Comparison of ENCODE assay signal across 22 cellular contexts in genomic region chr7:3245721-3246120, GRCh38. TPM values are rescaled to one million over a fixed set of nuclear protein-coding genes. Genes with fewer than 3 reads are reported as not detected.
DNase-seq lines count a peak whose midpoint lies in the region; ATAC-seq and TF ChIP-seq lines count a peak whose summit lies in the region.
"Had no signal": no experiment of that assay in that cellular context is flagged by ENCODE, and none has a peak within 500 bp of the region (broad histone marks: within the 10 kb centered on the region; RNA-seq: fewer than 3 reads in every experiment).

No MANE protein-coding gene starts in this region.

- ATAC-seq in thoracic aorta (ENCODE audit: insufficient number of reproducible peaks, low FRiP score, low read depth), result no peak
- ATAC-seq in activated T-cell treated with anti-CD3 and anti-CD28 coated beads, Interleukin-2, amount 50 U/mL, for 72 hours (replicated peaks in 1 of 2), result no peak
- no peak for ATAC-seq in HG03196 (IDR thresholded peaks at IDR 0.05; ENCODE audit: unreplicated experiment)
- ATAC-seq: GM12878 had no signal

- H3K27me3 ChIP-seq in AG04450 (ENCODE audit: control insufficient read depth, insufficient read depth, low read length) (no peaks in the 10 kb centered on the region), neural progenitor cell (no peaks in the 10 kb centered on the region), thoracic aorta (replicated peaks; ENCODE audit: insufficient read depth) (no peaks in the 10 kb centered on the region)

- H3K4me2 ChIP-seq in neural progenitor cell, result peak overlapping the region; percentile 28

- POLR2A ChIA-PET in AG04450 (lab: Yijun Ruan, JAX), result no interaction called here

- H3K79me2 ChIP-seq in neural progenitor cell (ENCODE audit: low read depth), result no peaks in the 10 kb centered on the region

- no peak overlapping the region for H3K9ac ChIP-seq in neural progenitor cell

- H3K4me3 Mint-ChIP-seq in brain, result no peak overlapping the region
- no peak overlapping the region for H3K4me3 Mint-ChIP-seq in neural progenitor cell
- no peak overlapping the region for H3K4me3 Mint-ChIP-seq in activated T-cell treated with anti-CD3 and anti-CD28 coated beads, Interleukin-2, amount 50 U/mL, for 72 hours

- H3K9me3 ChIP-seq in AG04450 (ENCODE audit: control insufficient read depth, insufficient read depth, low read length), result peaks cover 12% of the 10 kb centered on the region
- no peaks in the 10 kb centered on the region for H3K9me3 ChIP-seq in neural progenitor cell (ENCODE audit: low read depth)
- H3K9me3 ChIP-seq in thoracic aorta, result peaks cover 3% of the 10 kb centered on the region

- H3K4me1 ChIP-seq in neural progenitor cell (peaks cover 19% of the 10 kb centered on the region), thoracic aorta (ENCODE audit: control insufficient read depth in 1 of 2, low read depth in 2 of 2) (peaks cover 9 to 35% of the 10 kb centered on the region in 2 donors)

- H3K4me1 Mint-ChIP-seq in brain (peaks cover 25% of the 10 kb centered on the region), neural progenitor cell (peaks cover 47% of the 10 kb centered on the region)
- peaks cover under 1% of the 10 kb centered on the region for H3K4me1 Mint-ChIP-seq in activated T-cell treated with anti-CD3 and anti-CD28 coated beads, Interleukin-2, amount 50 U/mL, for 72 hours (ENCODE audit: low read depth)

- H3K36me3 ChIP-seq in neural progenitor cell (no peaks in the 10 kb centered on the region), thoracic aorta (no peaks in the 10 kb centered on the region)

- H3K9me3 Mint-ChIP-seq in brain (peaks cover 12 to 22% (median 15%) of the 10 kb centered on the region in 5 experiments), neural progenitor cell (peaks cover 18% of the 10 kb centered on the region)
- H3K9me3 Mint-ChIP-seq in activated T-cell treated with anti-CD3 and anti-CD28 coated beads, Interleukin-2, amount 50 U/mL, for 72 hours, result peaks cover 0 to 8% of the 10 kb centered on the region in 2 donors

- H3K27ac Mint-ChIP-seq in brain (peak overlapping the region in 4 of 5 experiments; percentile 38 to 75 (median 53)), neural progenitor cell (peak overlapping the region; percentile 5)
- H3K27ac Mint-ChIP-seq in activated T-cell treated with anti-CD3 and anti-CD28 coated beads, Interleukin-2, amount 50 U/mL, for 72 hours, result no peak overlapping the region

- no peak overlapping the region for H2AFZ ChIP-seq in neural progenitor cell (replicated peaks)

- DNase-seq in AG04450 (ENCODE audit: low read depth, low spot score) (no peak), neural progenitor cell (ENCODE audit: low spot score) (no peak), thoracic aorta (ENCODE audit: low spot score) (no peak)
- DNase-seq in activated T-cell treated with anti-CD3 and anti-CD28 coated beads, Interleukin-2, amount 50 U/mL, for 72 hours, result no peak
- DNase-seq in effector CD4-positive, alpha-beta T cell, result no peak
- DNase-seq in activated CD4-positive, alpha-beta T cell treated with anti-CD3 and anti-CD28 coated beads for 1 hour, result no peak
- DNase-seq: 8988T, ACHN, DMS53, HCEC 1CT, NCI-H1092, NCI-H1417 treated with DMSO at 0.1 percent for 48 hours, NCI-H1694 treated with DMSO at 0.1 percent for 48 hours, NCI-H2081, NCI-H2227 treated with DMSO at 0.1 percent for 48 hours, NCI-H526 treated with DMSO at 0.1 percent for 48 hours, SHP77 had no signal

- TF ChIP-seq CTCF in AG04450 (IDR thresholded peaks at IDR 0.05; ENCODE audit: low read depth, low read length) (no peak), brain (conservative IDR thresholded peaks at IDR 0.05) (no peak), neural progenitor cell (IDR thresholded peaks at IDR 0.05) (no peak), thoracic aorta (IDR thresholded peaks at IDR 0.05) (no peak)

- CTCF ChIA-PET in AG04450 (lab: Charles Lee), result interaction anchor here (1.6 kb wide), 1 partner anchor 45 kb away, joined by 4 read pairs; no protein-coding TSS in a partner anchor

- H4K20me1 ChIP-seq in neural progenitor cell (ENCODE audit: low read depth), result no peaks in the 10 kb centered on the region

- H3K36me3 Mint-ChIP-seq in brain, result peaks cover 8% of the 10 kb centered on the region
- H3K36me3 Mint-ChIP-seq in neural progenitor cell, result peaks cover 3% of the 10 kb centered on the region
- peaks cover 4 to 8% of the 10 kb centered on the region in 2 donors for H3K36me3 Mint-ChIP-seq in activated T-cell treated with anti-CD3 and anti-CD28 coated beads, Interleukin-2, amount 50 U/mL, for 72 hours (ENCODE audit: insufficient read depth in 2 of 2)

- H3K4me3 ChIP-seq in AG04450 (ENCODE audit: low read depth, low read length) (no peak overlapping the region), neural progenitor cell (no peak overlapping the region), thoracic aorta (no peak overlapping the region)
- H3K4me3 ChIP-seq: GM12878 had no signal

- H3K27me3 Mint-ChIP-seq in brain (no peaks in the 10 kb centered on the region), neural progenitor cell (ENCODE audit: insufficient read depth, low read depth) (peaks cover 5% of the 10 kb centered on the region)
- no peaks in the 10 kb centered on the region for H3K27me3 Mint-ChIP-seq in activated T-cell treated with anti-CD3 and anti-CD28 coated beads, Interleukin-2, amount 50 U/mL, for 72 hours (ENCODE audit: low read depth)

- peaks cover 20% of the 10 kb centered on the region for H3F3A ChIP-seq in neural progenitor cell (ENCODE audit: low read depth)

- peak overlapping the region; percentile 47 for H3K27ac ChIP-seq in AG04450 (ENCODE audit: low read depth, low read length)
- peak overlapping the region; percentile 50 for H3K27ac ChIP-seq in neural progenitor cell
- H3K27ac ChIP-seq in thoracic aorta, result peak overlapping the region; percentile 77 to 80
- H3K27ac ChIP-seq: HL-60, RWPE1 had no signal

RNA-seq across cellular contexts. Expression of gene SDK1, which starts 55.3 kb away (rescaled TPM):
- 2.2 and 3.3 TPM in 2 replicates for polyA plus RNA-seq in AG04450 (2011; rRNA removed)
- polyA minus RNA-seq in AG04450 (2011; rRNA and poly(A)+ RNA removed), result 7.0 and 9.5 TPM in 2 replicates
- 62.9 TPM for polyA plus RNA-seq in brain (ENCODE audit: insufficient read depth, low read depth, low replicate concordance)
- 4.4 and 4.9 TPM in 2 replicates for total RNA-seq in neural progenitor cell (ENCODE audit: low replicate concordance)
- 10 to 100 TPM; 27.5 to 29.2 TPM for total RNA-seq in thoracic aorta
- total RNA-seq in activated T-cell treated with anti-CD3 and anti-CD28 coated beads, Interleukin-2, amount 50 U/mL, for 72 hours, result 1 to 10 TPM; 6.1 to 6.3 TPM
